Comparison of ENCODE assay signal across 8 cellular contexts in the genomic region with DNA sequence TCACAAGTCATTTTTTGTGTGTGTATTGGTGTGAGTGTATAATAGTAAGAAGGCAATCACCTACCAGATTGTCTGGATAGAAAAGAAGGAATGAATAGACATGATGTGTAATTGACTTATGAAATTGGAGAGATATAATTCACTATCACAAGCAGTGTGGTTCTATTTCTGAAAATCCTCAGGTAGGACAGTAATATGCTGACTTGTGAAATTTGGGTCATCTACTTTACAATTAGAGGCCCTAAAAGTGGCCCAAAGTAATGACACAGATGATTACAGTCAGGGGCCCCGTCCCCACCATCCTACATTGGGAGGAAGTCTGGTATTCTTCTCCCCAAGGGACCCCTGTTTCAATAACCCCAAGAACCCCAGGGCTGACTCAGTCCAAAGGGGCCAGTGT.
"Had no signal": no experiment of that assay in that cellular context is flagged by ENCODE, and none has a peak within 500 bp of the region (broad histone marks: within the 10 kb centered on the region; RNA-seq: fewer than 3 reads in every experiment).

No MANE protein-coding gene starts in this region.

- FAIRE-seq: G401.6, GM12878, GM12891, GM12892, GM18507, GM19239 had no signal

- ATAC-seq: GM12878 had no signal

- DNase-seq: GDM1, GF-D8 had no signal

- H3K4me3 ChIP-seq: GM12878 had no signal
